In the genomic region with DNA sequence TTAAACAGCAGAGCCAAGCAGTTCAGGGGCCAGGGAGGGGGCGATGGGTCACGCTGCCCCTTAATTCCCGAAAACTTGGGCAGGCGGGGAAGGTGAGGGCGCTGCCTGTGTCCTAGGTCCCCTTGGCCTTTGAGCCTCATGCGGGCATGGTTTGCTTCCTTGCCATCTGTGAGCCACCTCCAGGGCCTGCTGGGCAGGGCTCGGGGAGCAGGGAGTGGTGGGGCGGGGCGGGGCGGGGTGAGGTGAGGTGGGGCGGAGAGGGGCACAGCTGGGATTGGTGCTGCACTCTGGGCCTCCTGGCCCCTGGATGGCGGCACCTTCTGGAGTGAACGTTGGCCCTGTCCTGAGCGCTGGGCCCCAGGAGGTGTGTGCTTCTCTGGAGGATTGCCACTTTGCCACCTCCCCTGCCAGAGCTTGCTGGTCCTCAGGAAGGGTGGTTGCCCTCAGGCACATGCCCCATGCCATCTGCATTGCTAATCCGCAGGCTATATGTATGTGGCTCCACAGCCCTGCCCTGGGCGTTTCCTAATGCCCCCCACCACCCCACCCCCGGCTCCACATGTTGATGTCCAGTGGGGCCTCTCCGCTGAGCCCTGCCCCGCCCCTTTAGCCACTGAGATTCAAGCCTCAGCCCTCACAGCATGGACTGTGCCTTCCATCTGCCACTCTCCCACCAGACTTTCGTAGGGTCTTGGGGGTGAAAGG, we compare ENCODE assay signal across 25 cellular contexts.
DNase-seq lines count a peak whose midpoint lies in the region; ATAC-seq and TF ChIP-seq lines count a peak whose summit lies in the region.
"Had no signal": no experiment of that assay in that cellular context is flagged by ENCODE, and none has a peak within 500 bp of the region (broad histone marks: within the 10 kb centered on the region; RNA-seq: fewer than 3 reads in every experiment).

No MANE protein-coding gene starts in this region.

- no peak for TF ChIP-seq CTCF in osteoblast (IDR thresholded peaks at IDR 0.05; ENCODE audit: extremely low read depth, low read depth, low read length)

- H4K20me1 ChIP-seq in osteoblast (ENCODE audit: insufficient read depth, low read length), result no peaks in the 10 kb centered on the region

- no peak overlapping the region for H3K4me3 ChIP-seq in osteoblast (ENCODE audit: insufficient read depth, low read length)
- H3K4me3 ChIP-seq: BLaER1, GM12878, GM23248 had no signal

- no peaks in the 10 kb centered on the region for H3K79me2 ChIP-seq in osteoblast (ENCODE audit: insufficient read depth, low read length)

- H3K4me1 ChIP-seq in osteoblast (ENCODE audit: insufficient read depth, low read length), result peaks cover 2% of the 10 kb centered on the region

- peak; percentile 53 for DNase-seq in activated effector memory CD4-positive, alpha-beta T cell treated with anti-CD3 and anti-CD28 coated beads, Interleukin-2, amount 50 U/mL, for 16 hours
- DNase-seq in activated effector memory CD4-positive, alpha-beta T cell treated with Interleukin-2 at 50 U/mL for 16 hours, result no peak
- DNase-seq in osteoblast (ENCODE audit: insufficient read length, low spot score, missing footprints) (peak; percentile 80), T1000 (lab: John Stamatoyannopoulos, UW) (no peak), GM19238 (ENCODE audit: insufficient read length, low spot score) (no peak), GOT3 (lab: John Stamatoyannopoulos, UW) (no peak)
- DNase-seq: ACHN; CD4-positive, alpha-beta T cell; COR-L47; DMS 273 treated with DMSO at 0.1 percent for 48 hours; DMS79 treated with DMSO at 0.1 percent for 48 hours; GM23248; Kasumi-1; NCI-H1417; NCI-H1694 treated with DMSO at 0.1 percent for 48 hours; NCI-H2081 treated with DMSO at 0.1 percent for 48 hours; NCI-H446; NCI-H526 treated with DMSO at 0.1 percent for 48 hours; OCI-M1; Right ventricle myocardium superior had no signal

- ATAC-seq in esophagus mucosa (peak; percentile 68), GM18861 (IDR thresholded peaks at IDR 0.05; ENCODE audit: unreplicated experiment) (no peak)
- ATAC-seq: GM12878 had no signal

- H3K27ac ChIP-seq in osteoblast (ENCODE audit: low read depth, low read length), result no peak overlapping the region
- H3K27ac ChIP-seq: 22Rv1, BLaER1, GM23248 had no signal

- H3K27me3 ChIP-seq in osteoblast (ENCODE audit: insufficient read depth, low read length), result no peaks in the 10 kb centered on the region
- H3K27me3 ChIP-seq: BLaER1 had no signal

- H3K4me2 ChIP-seq in osteoblast (ENCODE audit: insufficient read depth, low read length), result no peak overlapping the region
- H3K4me2 ChIP-seq: BLaER1 had no signal

- H2AFZ ChIP-seq in osteoblast (ENCODE audit: low read length), result no peak overlapping the region
- H2AFZ ChIP-seq: GM23248 had no signal

- H3K36me3 ChIP-seq in osteoblast (ENCODE audit: insufficient read depth, low read length), result no peaks in the 10 kb centered on the region

- H3K9me3 ChIP-seq in osteoblast (ENCODE audit: low read depth, low read length), result no peaks in the 10 kb centered on the region
- H3K9me3 ChIP-seq: BLaER1 had no signal

Comparison
In these comparisons a context has a peak if more than half of its experiments do, and no peak if none do; other contexts are left out.
1. DNase-seq: peak in activated effector memory CD4-positive, alpha-beta T cell treated with anti-CD3 and anti-CD28 coated beads, Interleukin-2, amount 50 U/mL, for 16 hours (single experiment) and osteoblast (single experiment); none in activated effector memory CD4-positive, alpha-beta T cell treated with Interleukin-2 at 50 U/mL for 16 hours (single experiment), T1000 (single experiment), GM19238 (single experiment) and GOT3 (single experiment).